In the genomic region with DNA sequence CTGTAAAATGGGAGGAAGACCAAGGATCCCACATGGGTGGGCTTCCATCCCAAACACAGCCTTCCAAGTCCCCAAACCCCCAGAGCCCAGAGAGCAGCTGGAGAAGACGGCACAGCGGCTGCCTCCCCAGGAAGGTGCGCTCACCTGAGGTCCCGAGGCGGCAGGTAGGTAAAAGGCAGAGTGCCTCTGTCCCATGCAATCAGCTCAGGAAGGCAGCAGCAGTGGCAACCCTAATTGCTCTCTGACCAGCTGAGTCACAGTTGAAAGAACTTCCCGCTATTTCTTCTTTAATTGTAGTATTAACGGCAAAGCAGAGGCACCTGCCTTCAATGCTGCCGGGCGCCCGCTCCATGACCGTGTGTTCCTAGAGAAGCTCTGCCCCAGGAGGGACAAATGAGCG, we compare ENCODE assay signal across 24 cellular contexts.
"Had no signal": no experiment of that assay in that cellular context is flagged by ENCODE, and none has a peak within 500 bp of the region (broad histone marks: within the 10 kb centered on the region; RNA-seq: fewer than 3 reads in every experiment).

No MANE protein-coding gene starts in this region.

- H3K4me3 ChIP-seq: esophagus squamous epithelium, lung, neural progenitor cell, prostate gland, right atrium auricular region, stomach, thyroid gland had no signal

- H3K27me3 ChIP-seq: esophagus squamous epithelium, neural progenitor cell, right atrium auricular region, stomach, thyroid gland had no signal

- ATAC-seq: left ventricle myocardium superior; naive thymus-derived CD4-positive, alpha-beta T cell; sciatic nerve; stimulated activated effector memory CD8-positive, alpha-beta T cell treated with anti-CD3 and anti-CD28 coated beads, Interleukin-12 subunit alpha, Interleukin-12 subunit beta, amount 100 ng/mL, for 72 hours had no signal

- H3K9ac ChIP-seq: neural progenitor cell, parathyroid adenoma had no signal

- H3K4me1 ChIP-seq: esophagus squamous epithelium, parathyroid adenoma, prostate gland, right atrium auricular region, stomach, thyroid gland had no signal

- DNase-seq: effector memory CD4-positive, alpha-beta T cell; erythroblast; esophagus squamous epithelium; foreskin melanocyte; hypothalamus; immature natural killer cell; left ventricle myocardium superior; mesenchymal stem cell; midbrain; naive thymus-derived CD4-positive, alpha-beta T cell; stimulated activated CD4-positive, alpha-beta T cell treated with anti-CD3 and anti-CD28 coated beads, Interleukin-2, amount 100 ng/mL, for 24 hours; stimulated activated CD4-positive, alpha-beta T cell treated with anti-CD3 and anti-CD28 coated beads, Interleukin-4, amount 100 ng/mL, for 24 hours; stimulated activated naive CD4-positive, alpha-beta T cell treated with Interleukin-2 at 50 U/mL for 16 hours; stomach; thyroid gland had no signal

- H3K9me3 ChIP-seq: esophagus squamous epithelium, prostate gland, right atrium auricular region, stomach, thyroid gland had no signal

- H3K36me3 ChIP-seq: esophagus squamous epithelium, neural progenitor cell, prostate gland, right atrium auricular region, stomach, thyroid gland had no signal

- H3K27ac ChIP-seq: esophagus squamous epithelium, neural progenitor cell, parathyroid adenoma, prostate gland, right atrium auricular region, stomach, thyroid gland had no signal

- FAIRE-seq: endometrium, keratinocyte had no signal
